In genomic region chrX:63754860-63755579, GRCh38 we compare ENCODE assay signal across 8 cellular contexts.
A peak's percentile ranks its signal among the peaks of the same experiment; 100 is the strongest.
DNase-seq lines count a peak whose midpoint lies in the region; ATAC-seq lines count a peak whose summit lies in the region.

No MANE protein-coding gene starts in this region.

- ATAC-seq in GM19468 (IDR thresholded peaks at IDR 0.05; ENCODE audit: extremely low read depth, unreplicated experiment) = peak; percentile 98

- H3K4me1 ChIP-seq in effector memory CD4-positive, alpha-beta T cell (ENCODE audit: control insufficient read depth, insufficient read depth, low read length, poor library complexity, severe bottlenecking) = peaks cover 2% of the 10 kb centered on the region

- no peaks in the 10 kb centered on the region for H3K9me3 ChIP-seq in effector memory CD4-positive, alpha-beta T cell (ENCODE audit: control insufficient read depth, low read length)

- no peaks in the 10 kb centered on the region for H3K27me3 ChIP-seq in effector memory CD4-positive, alpha-beta T cell (replicated peaks; ENCODE audit: control insufficient read depth, insufficient read depth, low read length, poor library complexity, severe bottlenecking)

- peak overlapping the region; percentile 61 for H3K4me3 ChIP-seq in effector memory CD4-positive, alpha-beta T cell (ENCODE audit: insufficient read depth, low read depth, low read length, poor library complexity, severe bottlenecking)

- H3K27ac ChIP-seq in effector memory CD4-positive, alpha-beta T cell (ENCODE audit: insufficient read depth, low read length, poor library complexity, severe bottlenecking) = peak overlapping the region; percentile 82

- H3K36me3 ChIP-seq in effector memory CD4-positive, alpha-beta T cell (ENCODE audit: control insufficient read depth, insufficient read depth, low read length) = no peaks in the 10 kb centered on the region

- DNase-seq in CMK (ENCODE audit: low read depth) (peak; percentile 71), HS-27A (ENCODE audit: low read depth) (peak; percentile 71), NOMO-1 (lab: John Stamatoyannopoulos, UW; ENCODE audit: unreplicated experiment in 2 of 2) (peak; percentile 80 to 85), medulla oblongata (ENCODE audit: extremely low spot score) (peak; percentile 94)
- DNase-seq in activated CD8-positive, alpha-beta memory T cell treated with anti-CD3 and anti-CD28 coated beads for 48 hours (ENCODE audit: low read depth in 2 of 3, low spot score in 2 of 3) = peak; percentile 28 to 66 (median 50)
- DNase-seq in effector memory CD4-positive, alpha-beta T cell = peak; percentile 70 to 79 (median 78)
- peak; percentile 65 to 82 (median 69) for DNase-seq in stimulated activated CD4-positive, alpha-beta T cell treated with anti-CD3 and anti-CD28 coated beads, TNF-alpha, amount 100 ng/mL, for 48 hours (ENCODE audit: low read depth in 3 of 3)

Comparison
In these comparisons a context has a peak if more than half of its experiments do, and no peak if none do; other contexts are left out.
1. Peak in every context shown above with its lines: DNase-seq, ATAC-seq, H3K4me3 ChIP-seq and H3K27ac ChIP-seq.